16 cellular contexts compared by ENCODE assay signal in the genomic region with DNA sequence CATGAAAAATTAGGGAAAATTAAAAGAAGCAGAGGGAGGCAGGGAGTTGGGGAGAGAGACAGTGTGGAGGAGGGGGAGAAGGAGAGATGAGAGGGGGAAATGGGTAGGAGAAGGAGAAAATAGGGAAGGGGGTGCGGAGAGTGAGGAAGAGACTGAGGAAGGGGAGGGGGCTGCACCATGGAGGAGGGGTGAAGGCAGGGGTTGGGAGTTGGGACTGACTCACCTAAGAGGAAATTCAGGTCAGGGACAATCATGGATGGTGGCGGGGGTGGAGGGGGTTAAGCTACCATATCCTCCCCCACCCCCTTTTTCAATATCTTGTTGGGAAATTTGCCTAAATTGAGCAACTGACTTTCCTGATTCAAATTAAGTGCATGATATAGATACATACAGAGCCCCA.
"Had no signal": no experiment of that assay in that cellular context is flagged by ENCODE, and none has a peak within 500 bp of the region (broad histone marks: within the 10 kb centered on the region; RNA-seq: fewer than 3 reads in every experiment).

No MANE protein-coding gene starts in this region.

- H3K36me3 Mint-ChIP-seq: brain, natural killer cell, T-cell had no signal

- H3K4me3 Mint-ChIP-seq: brain; natural killer cell; stimulated activated naive CD8-positive, alpha-beta T cell treated with anti-CD3 and anti-CD28 coated beads, Interleukin-15, Interleukin-2, amounts not matched to agents 100 ng/mL and 50 ng/mL, for 24 hours had no signal

- H3K4me2 ChIP-seq: SK-N-SH had no signal

- DNase-seq: activated CD4-positive, alpha-beta T cell treated with anti-CD3 and anti-CD28 coated beads for 1 hour; activated CD4-positive, alpha-beta T cell treated with anti-CD3 and anti-CD28 coated beads, Interleukin-2, amount 50 U/mL, for 48 hours; activated gamma-delta T cell treated with Interleukin-2 at 50 U/mL for 16 hours; anterior cingulate cortex; caudate nucleus; dorsolateral prefrontal cortex; foreskin fibroblast; mesendoderm; natural killer cell; SK-N-SH; stimulated activated CD4-positive, alpha-beta T cell treated with anti-CD3 and anti-CD28 coated beads, Interleukin-2, amount 100 ng/mL, for 24 hours; T-cell; transverse colon had no signal

- H3K9me3 Mint-ChIP-seq: brain; natural killer cell; stimulated activated naive CD8-positive, alpha-beta T cell treated with anti-CD3 and anti-CD28 coated beads, Interleukin-15, Interleukin-2, amounts not matched to agents 100 ng/mL and 50 ng/mL, for 24 hours; T-cell had no signal

- H3K4me3 ChIP-seq: dorsolateral prefrontal cortex, transverse colon had no signal

- H3K27ac Mint-ChIP-seq: brain; stimulated activated naive CD8-positive, alpha-beta T cell treated with anti-CD3 and anti-CD28 coated beads, Interleukin-15, Interleukin-2, amounts not matched to agents 100 ng/mL and 50 ng/mL, for 24 hours had no signal

- H3K27ac ChIP-seq: dorsolateral prefrontal cortex, VCaP had no signal

- H3K27me3 ChIP-seq: dorsolateral prefrontal cortex, transverse colon had no signal

- H3K9me3 ChIP-seq: SK-N-SH, transverse colon had no signal

- H3K36me3 ChIP-seq: transverse colon had no signal

- H3K9me2 ChIP-seq: SK-N-SH had no signal

- H3K27me3 Mint-ChIP-seq: brain; stimulated activated naive CD8-positive, alpha-beta T cell treated with anti-CD3 and anti-CD28 coated beads, Interleukin-15, Interleukin-2, amounts not matched to agents 100 ng/mL and 50 ng/mL, for 24 hours; T-cell had no signal
